ENCODE assay signal across 8 cellular contexts in the genomic region with DNA sequence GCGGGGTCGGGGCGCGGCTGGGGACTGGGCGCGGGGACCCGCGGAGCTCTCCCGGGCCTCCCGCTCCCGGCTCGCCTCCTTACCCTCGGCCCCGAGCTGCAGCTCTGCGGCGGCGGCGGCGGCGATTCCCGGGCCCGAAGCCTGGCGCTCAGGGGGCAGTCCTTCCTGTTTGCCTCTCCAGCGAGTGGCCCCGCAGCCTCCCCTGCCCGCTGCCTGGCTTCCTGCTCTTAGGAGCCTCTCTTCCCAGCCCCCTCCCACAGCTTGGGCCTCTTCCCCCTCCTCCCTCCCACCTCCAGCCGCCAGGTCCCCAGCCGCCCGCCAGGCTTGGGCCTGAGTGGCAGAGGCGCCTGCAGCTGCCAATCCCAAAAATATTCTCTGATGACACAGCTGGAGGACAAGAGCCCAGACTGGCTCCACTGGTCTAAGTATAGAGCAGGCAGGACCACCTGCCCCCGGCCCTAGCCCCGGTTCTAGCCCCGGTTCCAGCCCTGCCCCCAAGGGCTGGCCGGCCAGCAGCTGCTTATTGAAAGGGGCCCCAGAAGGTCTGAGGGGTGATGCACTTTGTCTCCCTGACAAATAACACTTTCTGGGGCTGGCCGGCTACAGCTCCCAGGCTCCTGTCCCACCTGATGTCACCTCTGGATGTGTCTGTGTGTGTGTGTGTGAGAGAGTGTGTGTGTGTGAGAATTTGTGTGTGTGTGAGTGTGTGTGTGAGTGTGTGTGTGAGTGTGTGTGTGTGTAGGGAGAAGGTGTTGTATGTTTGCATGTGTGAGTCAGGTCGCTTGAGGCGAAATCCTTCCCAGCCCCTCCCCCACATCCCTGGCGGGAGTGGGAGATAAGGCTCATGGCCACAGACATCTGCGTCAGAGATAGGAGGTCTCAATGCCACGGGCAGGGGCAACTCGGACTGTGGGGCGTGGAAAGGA. TPM values are rescaled to one million over a fixed set of nuclear protein-coding genes. Genes with fewer than 3 reads are reported as not detected.
DNase-seq lines count a peak whose midpoint lies in the region; ATAC-seq, FAIRE-seq and TF ChIP-seq lines count a peak whose summit lies in the region.

Gene OBSL1, minus strand, starts transcription at position 229 of the 926 bp plus-strand sequence. CDS start 307 bp downstream, outside the sequence.

- H3K4me1 ChIP-seq in right cardiac atrium (ENCODE audit: control insufficient read depth, insufficient read depth, low read length) (peaks cover 1% of the 10 kb centered on the region), trophoblast cell (ENCODE audit: control insufficient read depth in 1 of 2, insufficient read depth in 2 of 2, low read length in 2 of 2) (peaks cover 20 to 37% of the 10 kb centered on the region in 2 experiments)

- H3K27ac Mint-ChIP-seq in activated naive CD4-positive, alpha-beta T cell treated with anti-CD3 and anti-CD28 coated beads for 36 hours: no peak within 1 kb of the TSS

- H2AFZ ChIP-seq in trophoblast cell (ENCODE audit: insufficient read depth, low read length, poor library complexity): peak within 1 kb of the TSS; percentile 94

- no peaks in the 10 kb centered on the region for H3K4me1 Mint-ChIP-seq in activated naive CD4-positive, alpha-beta T cell treated with anti-CD3 and anti-CD28 coated beads for 36 hours (ENCODE audit: low read depth)

- 5% methylated on average over 42 of the region's 42 CpGs for WGBS in right cardiac atrium
- no CpG with 5 or more reads among the region's 42 CpGs for whole genome bisulfite sequencing in trophoblast cell (ENCODE audit: extremely low coverage, insufficient coverage, insufficient read length)

- no peak for DNase-seq in activated naive CD4-positive, alpha-beta T cell treated with anti-CD3 and anti-CD28 coated beads for 36 hours
- no peak for DNase-seq in activated naive CD4-positive, alpha-beta T cell (lab: John Stamatoyannopoulos, UW)
- DNase-seq in NCI-H446 treated with DMSO at 0.1 percent for 48 hours (lab: John Stamatoyannopoulos, UW) (peak; percentile 9), astrocyte of the cerebellum (ENCODE audit: low read depth) (peak; percentile 34), right cardiac atrium (peak; percentile 85 to 95 (median 93)), trophoblast cell (peak; percentile 97 to 98), GM19239 (ENCODE audit: insufficient read length, low spot score) (no peak), activated gamma-delta T cell treated with Interleukin-2 at 50 U/mL for 16 hours (no peak)

- peaks cover 19 to 21% of the 10 kb centered on the region in 2 experiments for H3K36me3 ChIP-seq in trophoblast cell (ENCODE audit: control insufficient read depth in 1 of 2, insufficient read depth in 2 of 2, low read length in 2 of 2)

- H3K79me2 ChIP-seq in trophoblast cell (ENCODE audit: control insufficient read depth, insufficient read depth, low read length, poor library complexity): peaks cover 16% of the 10 kb centered on the region

- H3K23ac ChIP-seq in trophoblast cell (ENCODE audit: low read length): no peak within 1 kb of the TSS

- H3K79me1 ChIP-seq in trophoblast cell (ENCODE audit: low read length): peaks cover 36% of the 10 kb centered on the region

- peak within 1 kb of the TSS; percentile 99 for H2BK5ac ChIP-seq in trophoblast cell (ENCODE audit: low read depth, low read length, poor library complexity)

- peak within 1 kb of the TSS; percentile 99 for H4K91ac ChIP-seq in trophoblast cell (ENCODE audit: low read depth, low read length)

- H3K4me3 ChIP-seq in astrocyte of the cerebellum (ENCODE audit: low read depth, low read length) (peak within 1 kb of the TSS; percentile 58), right cardiac atrium (ENCODE audit: low read length) (peak within 1 kb of the TSS; percentile 77), trophoblast cell (ENCODE audit: low read depth, low read length) (peak within 1 kb of the TSS; percentile 98)

- peak within 1 kb of the TSS; percentile 52 for H3K4me3 Mint-ChIP-seq in activated naive CD4-positive, alpha-beta T cell treated with anti-CD3 and anti-CD28 coated beads for 36 hours

- H3K4me2 ChIP-seq in trophoblast cell (ENCODE audit: low read length): peak within 1 kb of the TSS; percentile 84

- H3K27me3 Mint-ChIP-seq in activated naive CD4-positive, alpha-beta T cell treated with anti-CD3 and anti-CD28 coated beads for 36 hours (ENCODE audit: low read depth): peaks cover 41% of the 10 kb centered on the region

- H4K8ac ChIP-seq in trophoblast cell (ENCODE audit: low read depth, low read length): peak within 1 kb of the TSS; percentile 95

- no peaks in the 10 kb centered on the region for H3K36me3 Mint-ChIP-seq in activated naive CD4-positive, alpha-beta T cell treated with anti-CD3 and anti-CD28 coated beads for 36 hours (ENCODE audit: low read depth)

- H2AK5ac ChIP-seq in trophoblast cell (ENCODE audit: low read length): peak within 1 kb of the TSS; percentile 88

- no peak for FAIRE-seq in GM19239 (lab: Jason Lieb, UNC)

- H3K4ac ChIP-seq in trophoblast cell (ENCODE audit: low read depth, low read length): peak within 1 kb of the TSS; percentile 68

- ATAC-seq in right cardiac atrium: peak; percentile 82 to 85

- in situ Hi-C loops in astrocyte of the cerebellum (cut with HindIII; ENCODE audit: low sequenced_read_pairs): no loop called here

- TF ChIP-seq CTCF in astrocyte of the cerebellum (IDR thresholded peaks at IDR 0.05; ENCODE audit: low read depth, low read length, missing control alignments): no peak

- peak within 1 kb of the TSS; percentile 98 for H3K9ac ChIP-seq in trophoblast cell (ENCODE audit: low read length)

- CTCF ChIA-PET in activated naive CD4-positive, alpha-beta T cell treated with anti-CD3 and anti-CD28 coated beads for 36 hours (lab: Charles Lee): interaction anchor here (0.7 to 1.4 kb wide), 3 partner anchors 13 to 168 kb away, joined by 3 to 6 read pairs (median 6); no protein-coding TSS in a partner anchor

- H3K9me3 ChIP-seq in right cardiac atrium (ENCODE audit: control insufficient read depth, low read length): no peaks in the 10 kb centered on the region
- peaks cover 2% of the 10 kb centered on the region for H3K9me3 ChIP-seq in trophoblast cell (ENCODE audit: insufficient read depth, low read depth, low read length)

- H3K27me3 ChIP-seq in right cardiac atrium (ENCODE audit: control insufficient read depth, insufficient read depth): no peaks in the 10 kb centered on the region
- H3K27me3 ChIP-seq in trophoblast cell (ENCODE audit: insufficient read depth, low read length): no peaks in the 10 kb centered on the region

- H3K14ac ChIP-seq in trophoblast cell (ENCODE audit: low read length): peak within 1 kb of the TSS; percentile 100

- peak within 1 kb of the TSS; percentile 96 for H4K12ac ChIP-seq in trophoblast cell (ENCODE audit: low read depth, low read length)

- peak within 1 kb of the TSS; percentile 100 for H3K18ac ChIP-seq in trophoblast cell (ENCODE audit: low read length)

- H3K27ac ChIP-seq in right cardiac atrium (ENCODE audit: low read length) (peak within 1 kb of the TSS; percentile 95), trophoblast cell (ENCODE audit: low read depth, low read length) (peak within 1 kb of the TSS; percentile 99)

- intact Hi-C loops in activated naive CD4-positive, alpha-beta T cell treated with anti-CD3 and anti-CD28 coated beads for 36 hours (cut with micrococcal nuclease): no loop called here
- intact Hi-C loops in right cardiac atrium (cut with DNase I): loop anchor here in 1 of 4 donors (5.0 kb wide), 2 partner anchors 56 to 71 kb away; partner anchors contain the start of gene SLC4A3

- no peaks in the 10 kb centered on the region for H3K9me3 Mint-ChIP-seq in activated naive CD4-positive, alpha-beta T cell treated with anti-CD3 and anti-CD28 coated beads for 36 hours

- peak within 1 kb of the TSS; percentile 99 for H2BK120ac ChIP-seq in trophoblast cell (ENCODE audit: insufficient read depth, low read length, poor library complexity)

- peak within 1 kb of the TSS; percentile 98 for H2BK12ac ChIP-seq in trophoblast cell (ENCODE audit: low read length)

RNA-seq across cellular contexts. Expression of gene OBSL1, which starts in this region (rescaled TPM):
- 1 to 10 TPM; 1.5 to 1.6 TPM for total RNA-seq in activated naive CD4-positive, alpha-beta T cell treated with anti-CD3 and anti-CD28 coated beads for 36 hours
- total RNA-seq in right cardiac atrium: 100 to 1,000 TPM; 263 to 321 (median 294) TPM
- 179 TPM for polyA plus RNA-seq in right cardiac atrium
- polyA plus RNA-seq in trophoblast cell (2013): 155 and 158 TPM in 2 replicates

Comparison
In these comparisons a context has a peak if more than half of its experiments do, and no peak if none do; other contexts are left out.
1. RNA of gene OBSL1 (total RNA-seq): 263 to 321 TPM in right cardiac atrium; 1.5 to 1.6 TPM in activated naive CD4-positive, alpha-beta T cell treated with anti-CD3 and anti-CD28 coated beads for 36 hours; every median in the first group is over 100 times any median in the second.
2. DNase-seq: peak in NCI-H446 treated with DMSO at 0.1 percent for 48 hours (single experiment), astrocyte of the cerebellum (single experiment), right cardiac atrium (3 of 3) and trophoblast cell (2 of 2); none in activated naive CD4-positive, alpha-beta T cell treated with anti-CD3 and anti-CD28 coated beads for 36 hours (single experiment), activated naive CD4-positive, alpha-beta T cell (0 of 4), GM19239 (single experiment) and activated gamma-delta T cell treated with Interleukin-2 at 50 U/mL for 16 hours (single experiment).
3. Peak in every context shown above with its lines, with median percentiles within 50 percentile points of each other: H3K4me3 ChIP-seq.